Comparison of ENCODE assay signal across 8 cellular contexts in genomic region chr6:28587746-28588075, GRCh38.
DNase-seq lines count a peak whose midpoint lies in the region; ATAC-seq and TF ChIP-seq lines count a peak whose summit lies in the region.

No MANE protein-coding gene starts in this region.

- CTCF ChIA-PET in T-cell (lab: Charles Lee) = no interaction called here

- no peak for ATAC-seq in T-cell (replicated peaks in 1 of 4)
- no peak for ATAC-seq in HG02571 (IDR thresholded peaks at IDR 0.05; ENCODE audit: unreplicated experiment)
- no peak for ATAC-seq in GM21825 (IDR thresholded peaks at IDR 0.05; ENCODE audit: unreplicated experiment)
- ATAC-seq in left colon = no peak
- no peak for ATAC-seq in HG02885 (IDR thresholded peaks at IDR 0.05; ENCODE audit: poor library complexity, unreplicated experiment)

- intact Hi-C loops in left colon (cut with DNase I, micrococcal nuclease) = no loop called here

- peaks cover 72 to 87% of the 10 kb centered on the region in 2 donors for H3K27me3 Mint-ChIP-seq in T-cell

- DNase-seq in T-cell = no peak
- no peak for DNase-seq in fibroblast of the aortic adventitia (ENCODE audit: low read depth)
- no peak for DNase-seq in skeletal muscle cell (ENCODE audit: low read depth)
- DNase-seq in left colon = no peak

- peaks cover 30 to 35% (median 31%) of the 10 kb centered on the region in 3 donors for H3K4me1 Mint-ChIP-seq in T-cell

- H3K9me3 Mint-ChIP-seq in T-cell = peaks cover 0 to 16% (median 3%) of the 10 kb centered on the region in 3 donors

- no peak for TF ChIP-seq CTCF in GM12875 (IDR thresholded peaks at IDR 0.05; ENCODE audit: borderline replicate concordance, insufficient read depth, low read depth, low read length)
- no peak for TF ChIP-seq CTCF in fibroblast of the aortic adventitia (IDR thresholded peaks at IDR 0.05; ENCODE audit: insufficient read depth, low read length)

- POLR2A ChIA-PET in T-cell (lab: Charles Lee) = no interaction called here

- peak overlapping the region; percentile 70 to 83 (median 77) for H3K4me3 Mint-ChIP-seq in T-cell

- H3K27ac Mint-ChIP-seq in T-cell = no peak overlapping the region

- no peaks in the 10 kb centered on the region for H3K36me3 Mint-ChIP-seq in T-cell

- peak overlapping the region; percentile 49 for H3K4me3 ChIP-seq in GM12875 (ENCODE audit: low read depth, low read length)
- H3K4me3 ChIP-seq in fibroblast of the aortic adventitia (ENCODE audit: low read depth, low read length) = peak overlapping the region; percentile 68
- peak overlapping the region; percentile 58 for H3K4me3 ChIP-seq in skeletal muscle cell (ENCODE audit: low read depth, low read length)
